23 cellular contexts compared by ENCODE assay signal in genomic region chr2:33116799-33117198, GRCh38.
"Had no signal": no experiment of that assay in that cellular context is flagged by ENCODE, and none has a peak within 500 bp of the region (broad histone marks: within the 10 kb centered on the region; RNA-seq: fewer than 3 reads in every experiment).

No MANE protein-coding gene starts in this region.

- H3K9me3 Mint-ChIP-seq: activated naive CD4-positive, alpha-beta T cell treated with anti-CD3 and anti-CD28 coated beads, Interleukin-2, amount 10 ng/mL, durations not matched to agents 7 days and 5 days; central memory CD8-positive, alpha-beta T cell; naive thymus-derived CD8-positive, alpha-beta T cell; T-cell had no signal

- DNase-seq: activated CD4-positive, alpha-beta T cell treated with anti-CD3 and anti-CD28 coated beads, Interleukin-2, amount 50 U/mL, for 1 hour; activated CD4-positive, CD25-positive, alpha-beta regulatory T cell treated with anti-CD3 and anti-CD28 coated beads, Interleukin-2, amount 50 U/mL, for 72 hours; activated CD8-positive, alpha-beta memory T cell treated with anti-CD3 and anti-CD28 coated beads, Interleukin-2, amount 50 U/mL, for 4 hours; activated effector memory CD4-positive, alpha-beta T cell treated with Interleukin-2 at 50 U/mL for 16 hours; activated naive CD4-positive, alpha-beta T cell treated with anti-CD3 and anti-CD28 coated beads, Interleukin-2, amount 10 ng/mL, durations not matched to agents 7 days and 5 days; activated naive CD8-positive, alpha-beta T cell treated with anti-CD3 and anti-CD28 coated beads, Interleukin-2, amount 50 U/mL, for 24 hours; activated T-cell treated with anti-CD3 and anti-CD28 coated beads, Interleukin-2, amount 50 U/mL, for 4 hours; anterior cingulate cortex; foreskin melanocyte; head of caudate nucleus; naive thymus-derived CD8-positive, alpha-beta T cell; stimulated activated CD4-positive, alpha-beta T cell treated with anti-CD3 and anti-CD28 coated beads, Interleukin-4, amount 100 ng/mL, for 24 hours; T-cell; upper lobe of left lung had no signal

- H3K27ac ChIP-seq: coronary artery, neutrophil, parathyroid adenoma, upper lobe of left lung had no signal

- H3K4me3 ChIP-seq: coronary artery, smooth muscle cell, thoracic aorta, upper lobe of left lung had no signal

- ATAC-seq: activated naive CD8-positive, alpha-beta T cell treated with anti-CD3 and anti-CD28 coated beads, Interleukin-2, amount 50 U/mL, for 24 hours; activated T-cell treated with anti-CD3 and anti-CD28 coated beads, Interleukin-2, amount 50 U/mL, for 4 hours; naive thymus-derived CD8-positive, alpha-beta T cell; sciatic nerve; stimulated activated memory B cell treated with anti-CD40 and anti-IgM and Interleukin-4, amounts not matched to agents 10 μg/mL and 1 μg/mL and 100 μg/mL, for 72 hours; T-cell had no signal

- H3K9me3 ChIP-seq: neutrophil, thoracic aorta, upper lobe of left lung had no signal

- H3K27ac Mint-ChIP-seq: activated naive CD4-positive, alpha-beta T cell treated with anti-CD3 and anti-CD28 coated beads, Interleukin-2, amount 10 ng/mL, durations not matched to agents 7 days and 5 days; activated naive CD8-positive, alpha-beta T cell treated with anti-CD3 and anti-CD28 coated beads, Interleukin-2, amount 50 U/mL, for 24 hours; brain; naive thymus-derived CD8-positive, alpha-beta T cell; stimulated activated memory B cell treated with anti-CD40 and anti-IgM and Interleukin-4, amounts not matched to agents 10 μg/mL and 1 μg/mL and 100 μg/mL, for 72 hours; T-cell had no signal

- H3K36me3 Mint-ChIP-seq: activated naive CD4-positive, alpha-beta T cell treated with anti-CD3 and anti-CD28 coated beads, Interleukin-2, amount 10 ng/mL, durations not matched to agents 7 days and 5 days; naive thymus-derived CD8-positive, alpha-beta T cell; stimulated activated memory B cell treated with anti-CD40 and anti-IgM and Interleukin-4, amounts not matched to agents 10 μg/mL and 1 μg/mL and 100 μg/mL, for 72 hours; T-cell had no signal

- H3K27me3 ChIP-seq: neutrophil, upper lobe of left lung had no signal

- H3K4me1 Mint-ChIP-seq: activated naive CD4-positive, alpha-beta T cell treated with anti-CD3 and anti-CD28 coated beads, Interleukin-2, amount 10 ng/mL, durations not matched to agents 7 days and 5 days; activated naive CD8-positive, alpha-beta T cell treated with anti-CD3 and anti-CD28 coated beads, Interleukin-2, amount 50 U/mL, for 24 hours; central memory CD8-positive, alpha-beta T cell; naive thymus-derived CD8-positive, alpha-beta T cell; stimulated activated memory B cell treated with anti-CD40 and anti-IgM and Interleukin-4, amounts not matched to agents 10 μg/mL and 1 μg/mL and 100 μg/mL, for 72 hours; T-cell had no signal

- H3K36me3 ChIP-seq: neutrophil, thoracic aorta, upper lobe of left lung had no signal

- H3K4me3 Mint-ChIP-seq: activated naive CD4-positive, alpha-beta T cell treated with anti-CD3 and anti-CD28 coated beads, Interleukin-2, amount 10 ng/mL, durations not matched to agents 7 days and 5 days; activated naive CD8-positive, alpha-beta T cell treated with anti-CD3 and anti-CD28 coated beads, Interleukin-2, amount 50 U/mL, for 24 hours; activated T-cell treated with anti-CD3 and anti-CD28 coated beads, Interleukin-2, amount 50 U/mL, for 4 hours; brain; central memory CD8-positive, alpha-beta T cell; naive thymus-derived CD8-positive, alpha-beta T cell; stimulated activated memory B cell treated with anti-CD40 and anti-IgM and Interleukin-4, amounts not matched to agents 10 μg/mL and 1 μg/mL and 100 μg/mL, for 72 hours; T-cell had no signal

- H3K4me1 ChIP-seq: parathyroid adenoma, upper lobe of left lung had no signal
